Comparison of ENCODE assay signal across 21 cellular contexts in the genomic region with DNA sequence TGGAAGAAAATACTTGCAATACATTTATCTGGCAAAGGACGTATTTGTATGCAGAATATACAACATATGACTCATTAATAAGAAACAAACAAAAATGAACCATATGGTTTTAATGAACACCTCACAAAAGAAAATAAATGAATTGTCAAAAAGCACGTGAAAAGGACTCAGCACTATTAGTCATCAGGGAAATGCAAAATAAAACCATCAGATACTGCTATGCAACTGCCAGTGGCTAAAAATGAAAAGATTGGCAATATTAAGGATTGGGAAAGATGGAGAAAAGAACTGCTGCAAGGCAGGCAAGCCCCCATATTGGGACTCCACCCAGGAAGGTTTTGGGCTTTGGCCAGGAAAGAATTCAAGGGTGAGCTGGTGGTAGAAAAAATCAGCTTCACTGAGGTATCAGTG.
DNase-seq lines count a peak whose midpoint lies in the region; TF ChIP-seq lines count a peak whose summit lies in the region.
"Had no signal": no experiment of that assay in that cellular context is flagged by ENCODE, and none has a peak within 500 bp of the region (broad histone marks: within the 10 kb centered on the region; RNA-seq: fewer than 3 reads in every experiment).

No MANE protein-coding gene starts in this region.

- H3K9me3 Mint-ChIP-seq in activated T-cell treated with anti-CD3 and anti-CD28 coated beads, Interleukin-2, amount 50 U/mL, for 24 hours, result peaks cover 3% of the 10 kb centered on the region
- H3K9me3 Mint-ChIP-seq: activated naive CD4-positive, alpha-beta T cell treated with anti-CD3 and anti-CD28 coated beads, Interleukin-2, amount 50 U/mL, for 24 hours had no signal

- H3K9me2 ChIP-seq in GM23248 (ENCODE audit: insufficient read depth), result no peaks in the 10 kb centered on the region

- peak overlapping the region; percentile 34; the same call in 1 of the 2 replicates for H3K9ac ChIP-seq in GM23248
- H3K9ac ChIP-seq in skeletal muscle satellite cell (ENCODE audit: low read depth, low read length), result no peak overlapping the region
- H3K9ac ChIP-seq: BLaER1 treated with 17β-estradiol and CSF1 and Interleukin-3, amounts not matched to agents 10 nM and 100 nM; neural progenitor cell had no signal

- H3K36me3 ChIP-seq in GM23248 (ENCODE audit: low read depth), result no peaks in the 10 kb centered on the region
- no peaks in the 10 kb centered on the region for H3K36me3 ChIP-seq in skeletal muscle satellite cell (ENCODE audit: insufficient read depth, low read length)
- H3K36me3 ChIP-seq: BLaER1 treated with 17β-estradiol and CSF1 and Interleukin-3, amounts not matched to agents 10 nM and 100 nM; gastroesophageal sphincter; neural progenitor cell had no signal

- no peaks in the 10 kb centered on the region for H3K79me2 ChIP-seq in GM23248 (ENCODE audit: insufficient read depth)

- peaks cover 45% of the 10 kb centered on the region for H3K4me1 ChIP-seq in GM23248 (ENCODE audit: insufficient read depth)
- peaks cover 33% of the 10 kb centered on the region for H3K4me1 ChIP-seq in skeletal muscle satellite cell (ENCODE audit: control insufficient read depth, insufficient read depth, low read length)
- H3K4me1 ChIP-seq: BLaER1 treated with 17β-estradiol and CSF1 and Interleukin-3, amounts not matched to agents 10 nM and 100 nM; gastroesophageal sphincter; neural progenitor cell had no signal

- H3K4me2 ChIP-seq in GM23248 (ENCODE audit: unreplicated experiment) (peak overlapping the region; percentile 68), skeletal muscle satellite cell (ENCODE audit: low read length) (peak overlapping the region; percentile 35)
- H3K4me2 ChIP-seq: BLaER1 treated with 17β-estradiol and CSF1 and Interleukin-3, amounts not matched to agents 10 nM and 100 nM; GM23338; neural progenitor cell had no signal

- peak overlapping the region; percentile 52 for H3K27ac ChIP-seq in GM23248
- H3K27ac ChIP-seq: BLaER1 treated with 17β-estradiol and CSF1 and Interleukin-3, amounts not matched to agents 10 nM and 100 nM; gastroesophageal sphincter; neural progenitor cell had no signal

- DNase-seq in GM23248, result peak; percentile 85
- DNase-seq in astrocyte of the cerebellum (ENCODE audit: low read depth), result peak; percentile 56
- DNase-seq in fibroblast of gingiva (ENCODE audit: low read depth), result peak; percentile 93
- DNase-seq in GOT3 (lab: John Stamatoyannopoulos, UW), result no peak
- no peak for DNase-seq in activated T-cell treated with anti-CD3 and anti-CD28 coated beads, Interleukin-2, amount 50 U/mL, for 24 hours
- no peak for DNase-seq in NCI-H345 treated with DMSO at 0.1 percent for 48 hours (lab: John Stamatoyannopoulos, UW; ENCODE audit: unreplicated experiment)
- no peak for DNase-seq in G401 (ENCODE audit: low spot score)
- DNase-seq: activated CD4-positive, alpha-beta T cell treated with anti-CD3 and anti-CD28 coated beads, Interleukin-2, amount 50 U/mL, for 48 hours; caudate nucleus; effector memory CD4-positive, alpha-beta T cell; left colon; NCI-H187 treated with DMSO at 0.1 percent for 48 hours; NCI-H510A; Right ventricle myocardium superior; stimulated activated CD4-positive, alpha-beta T cell treated with anti-CD3 and anti-CD28 coated beads, Interleukin-12 subunit alpha, Interleukin-12 subunit beta, amount 100 ng/mL, for 4 hours had no signal

- no peak overlapping the region for H2AFZ ChIP-seq in GM23248
- H2AFZ ChIP-seq: GM23338, neural progenitor cell had no signal

- no peak overlapping the region for H3K27ac Mint-ChIP-seq in activated T-cell treated with anti-CD3 and anti-CD28 coated beads, Interleukin-2, amount 50 U/mL, for 24 hours
- H3K27ac Mint-ChIP-seq: activated naive CD4-positive, alpha-beta T cell treated with anti-CD3 and anti-CD28 coated beads, Interleukin-2, amount 50 U/mL, for 24 hours; GM23338; neural progenitor cell had no signal

- H3K36me3 Mint-ChIP-seq in activated T-cell treated with anti-CD3 and anti-CD28 coated beads, Interleukin-2, amount 50 U/mL, for 24 hours (ENCODE audit: low read depth), result peaks cover 4% of the 10 kb centered on the region

- in situ Hi-C loops in GM23248 (cut with MboI) (no loop called here), astrocyte of the cerebellum (cut with HindIII; ENCODE audit: low sequenced_read_pairs) (no loop called here), G401 (cut with HindIII; ENCODE audit: low sequenced_read_pairs) (no loop called here)

- no peak for TF ChIP-seq CTCF in astrocyte of the cerebellum (IDR thresholded peaks at IDR 0.05; ENCODE audit: low read depth, low read length, missing control alignments)

- 0 to 2% methylated on average over 2 of the region's 2 CpGs for WGBS in GM23248 (ENCODE audit: low coverage in 1 of 2, low lambda C conversion rate in 2 of 2, missing lambda C conversion rate in 2 of 2), 2 experiments

- H4K20me1 ChIP-seq in GM23248 (ENCODE audit: insufficient read depth), result no peaks in the 10 kb centered on the region
- H4K20me1 ChIP-seq: BLaER1 treated with 17β-estradiol and CSF1 and Interleukin-3, amounts not matched to agents 10 nM and 100 nM had no signal

- H3K4me3 ChIP-seq in GM23248 (peak overlapping the region; percentile 49), astrocyte of the cerebellum (ENCODE audit: low read depth, low read length) (no peak overlapping the region), skeletal muscle satellite cell (ENCODE audit: low read length) (no peak overlapping the region)
- H3K4me3 ChIP-seq: BLaER1 treated with 17β-estradiol and CSF1 and Interleukin-3, amounts not matched to agents 10 nM and 100 nM; gastroesophageal sphincter; GM23338; neural progenitor cell had no signal

- peaks cover 44% of the 10 kb centered on the region for H3F3A ChIP-seq in GM23248 (ENCODE audit: insufficient read depth)

- H3K9me3 ChIP-seq in GM23248 (ENCODE audit: low read depth), result no peaks in the 10 kb centered on the region
- peaks cover 7% of the 10 kb centered on the region for H3K9me3 ChIP-seq in skeletal muscle satellite cell (replicated peaks; ENCODE audit: low read length)
- H3K9me3 ChIP-seq: gastroesophageal sphincter had no signal

- no peak overlapping the region for H3K4me3 Mint-ChIP-seq in activated T-cell treated with anti-CD3 and anti-CD28 coated beads, Interleukin-2, amount 50 U/mL, for 24 hours
- H3K4me3 Mint-ChIP-seq: activated naive CD4-positive, alpha-beta T cell treated with anti-CD3 and anti-CD28 coated beads, Interleukin-2, amount 50 U/mL, for 24 hours; GM23338; neural progenitor cell had no signal

- H3K27me3 ChIP-seq in GM23248 (replicated peaks; ENCODE audit: insufficient read depth) (no peaks in the 10 kb centered on the region), skeletal muscle satellite cell (ENCODE audit: control insufficient read depth, insufficient read depth, low read length) (no peaks in the 10 kb centered on the region)
- H3K27me3 ChIP-seq: BLaER1 treated with 17β-estradiol and CSF1 and Interleukin-3, amounts not matched to agents 10 nM and 100 nM; gastroesophageal sphincter; neural progenitor cell had no signal

- peaks cover 25% of the 10 kb centered on the region for H3K4me1 Mint-ChIP-seq in activated T-cell treated with anti-CD3 and anti-CD28 coated beads, Interleukin-2, amount 50 U/mL, for 24 hours (ENCODE audit: low read depth)
- H3K4me1 Mint-ChIP-seq: GM23338 had no signal

- H3K27me3 Mint-ChIP-seq in activated T-cell treated with anti-CD3 and anti-CD28 coated beads, Interleukin-2, amount 50 U/mL, for 24 hours, result no peaks in the 10 kb centered on the region
- H3K27me3 Mint-ChIP-seq: activated naive CD4-positive, alpha-beta T cell treated with anti-CD3 and anti-CD28 coated beads, Interleukin-2, amount 50 U/mL, for 24 hours had no signal

Comparison
In these comparisons a context has a peak if more than half of its experiments do, and no peak if none do; other contexts are left out.
1. DNase-seq: peak in GM23248 (single experiment), astrocyte of the cerebellum (single experiment) and fibroblast of gingiva (single experiment); none in GOT3 (single experiment), activated T-cell treated with anti-CD3 and anti-CD28 coated beads, Interleukin-2, amount 50 U/mL, for 24 hours (single experiment), NCI-H345 treated with DMSO at 0.1 percent for 48 hours (single experiment) and G401 (single experiment).